ENCODE assay signal across 7 cellular contexts in genomic region chr17:66150708-66151107, GRCh38. TPM values are rescaled to one million over a fixed set of nuclear protein-coding genes. Genes with fewer than 3 reads are reported as not detected.
"Had no signal": no experiment of that assay in that cellular context is flagged by ENCODE, and none has a peak within 500 bp of the region (broad histone marks: within the 10 kb centered on the region; RNA-seq: fewer than 3 reads in every experiment).

No MANE protein-coding gene starts in this region.

- ATAC-seq: GM23338, HCT116 had no signal

- DNase-seq: H7, KBM-7 had no signal

- FAIRE-seq: H1 had no signal

- H3K4me1 ChIP-seq: HAP-1 had no signal

- H3K9me3 ChIP-seq: HAP-1 had no signal

- H3K36me3 ChIP-seq: HAP-1 had no signal

- H2AFZ ChIP-seq: GM23338 had no signal

- H3K4me3 ChIP-seq: GM23338, HAP-1 had no signal

- H3K4me2 ChIP-seq: GM23338 had no signal

RNA-seq across cellular contexts. Expression of gene CEP112, which starts 41.2 kb away (rescaled TPM):
- polyA plus RNA-seq: IgD-negative memory B cell had no signal
